In the genomic region with DNA sequence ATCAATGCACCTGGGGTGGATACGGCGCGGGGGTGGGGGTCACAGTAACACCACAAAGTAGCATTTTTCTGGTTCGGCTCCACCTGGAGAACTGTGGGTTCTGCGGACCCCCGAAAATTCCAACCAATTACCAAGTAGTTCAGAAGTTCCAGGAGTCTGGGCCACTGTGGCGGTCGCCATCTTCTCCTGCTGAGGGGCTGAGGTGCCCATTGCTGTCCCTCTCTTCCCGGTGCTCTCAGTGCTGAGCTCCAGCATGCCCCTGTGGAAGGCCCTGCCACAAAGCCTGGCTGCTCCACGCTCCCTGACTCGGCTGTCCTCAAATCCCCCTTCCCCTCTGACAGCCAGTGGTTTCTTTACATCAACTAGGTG, we compare ENCODE assay signal across 8 cellular contexts.
DNase-seq lines count a peak whose midpoint lies in the region; ATAC-seq and TF ChIP-seq lines count a peak whose summit lies in the region.

No MANE protein-coding gene starts in this region.

- ATAC-seq in psoas muscle (no peak), foreskin keratinocyte (no peak)

- TF ChIP-seq CTCF in Calu3 (IDR thresholded peaks at IDR 0.05; ENCODE audit: unreplicated experiment): no peak
- no peak for TF ChIP-seq CTCF in OCI-LY1 (IDR thresholded peaks at IDR 0.05; ENCODE audit: low read length)
- TF ChIP-seq CTCF in endothelial cell (IDR thresholded peaks at IDR 0.05; ENCODE audit: unreplicated experiment): no peak
- TF ChIP-seq CTCF in psoas muscle (IDR thresholded peaks at IDR 0.05): no peak
- TF ChIP-seq CTCF in foreskin fibroblast (IDR thresholded peaks at IDR 0.05; ENCODE audit: low read depth, low read length): no peak
- no peak for TF ChIP-seq CTCF in foreskin keratinocyte (conservative IDR thresholded peaks at IDR 0.05)

- H3K9ac ChIP-seq in OCI-LY1 (ENCODE audit: low read length): no peak overlapping the region

- H3K9me3 ChIP-seq in OCI-LY1 (ENCODE audit: low read length) (no peaks in the 10 kb centered on the region), psoas muscle (peaks cover 3% of the 10 kb centered on the region)

- H3K27me3 ChIP-seq in OCI-LY1 (ENCODE audit: insufficient read depth, low read length): no peaks in the 10 kb centered on the region
- peaks cover 0 to 37% (median 4%) of the 10 kb centered on the region in 3 donors for H3K27me3 ChIP-seq in psoas muscle (ENCODE audit: insufficient read depth in 3 of 3, low read length in 2 of 3)
- H3K27me3 ChIP-seq in foreskin keratinocyte: peaks cover 12% of the 10 kb centered on the region

- H3K4me3 ChIP-seq in OCI-LY1 (ENCODE audit: low read depth, low read length, poor library complexity, severe bottlenecking) (peak overlapping the region; percentile 63), psoas muscle (peak overlapping the region; percentile 67), foreskin fibroblast (ENCODE audit: low read depth in 1 of 2, low read length in 2 of 2) (no peak overlapping the region)

- no peak for DNase-seq in Calu3
- no peak for DNase-seq in endothelial cell (ENCODE audit: low spot score)
- no peak for DNase-seq in psoas muscle
- DNase-seq in NCI-H1417 treated with DMSO at 0.1 percent for 48 hours (lab: John Stamatoyannopoulos, UW): no peak
- DNase-seq in foreskin fibroblast: no peak
- no peak for DNase-seq in ACHN
- DNase-seq in foreskin keratinocyte: no peak

- no peaks in the 10 kb centered on the region for H3F3A ChIP-seq in OCI-LY1 (ENCODE audit: insufficient read depth, low read length)

- H3K27me3 Mint-ChIP-seq in Calu3 (ENCODE audit: unreplicated experiment) (peaks cover 45% of the 10 kb centered on the region), endothelial cell (ENCODE audit: unreplicated experiment) (peaks cover 10% of the 10 kb centered on the region)

- H3K4me2 ChIP-seq in OCI-LY1 (ENCODE audit: low read length): peak overlapping the region; percentile 90; the same call in 1 of the 2 replicates

- intact Hi-C loops in Calu3 (cut with micrococcal nuclease; ENCODE audit: unreplicated experiment) (loop anchor here (1.0 kb wide), 2 partner anchors 281 to 364 kb away; no protein-coding TSS in a partner anchor), psoas muscle (cut with DNase I) (loop anchor here (1.0 to 10.0 kb wide), 5 partner anchors 281 to 373 kb away; partner anchors contain the start of gene ANTXR1 (in 2 of the 2))

- H3K79me2 ChIP-seq in OCI-LY1 (ENCODE audit: insufficient read depth, low read length): no peaks in the 10 kb centered on the region

- 46 to 56% (median 46%) methylated on average over 11 of the region's 11 CpGs for WGBS in psoas muscle, 3 donors

- H3K36me3 ChIP-seq in OCI-LY1 (ENCODE audit: insufficient read depth, low read length): no peaks in the 10 kb centered on the region
- H3K36me3 ChIP-seq in psoas muscle (ENCODE audit: insufficient read depth in 1 of 2, low read depth in 1 of 2): no peaks in the 10 kb centered on the region

- H3K4me1 ChIP-seq in OCI-LY1 (ENCODE audit: insufficient read depth, low read length, severe bottlenecking): peaks cover 10% of the 10 kb centered on the region
- H3K4me1 ChIP-seq in psoas muscle: peaks cover 20% of the 10 kb centered on the region
- H3K4me1 ChIP-seq in foreskin keratinocyte: no peaks in the 10 kb centered on the region

- H2AFZ ChIP-seq in OCI-LY1 (ENCODE audit: low read length): no peak overlapping the region

- H3K9me3 Mint-ChIP-seq in Calu3 (ENCODE audit: low read depth, unreplicated experiment) (no peaks in the 10 kb centered on the region), endothelial cell (ENCODE audit: unreplicated experiment) (no peaks in the 10 kb centered on the region)

- CTCF ChIA-PET in Calu3 (lab: Charles Lee): interaction anchor here (2.6 kb wide), 1 partner anchor 364 kb away, joined by 6 read pairs; no protein-coding TSS in a partner anchor

- H3K27ac Mint-ChIP-seq in Calu3 (ENCODE audit: unreplicated experiment) (peak overlapping the region; percentile 15), endothelial cell (ENCODE audit: unreplicated experiment) (peak overlapping the region; percentile 75)

- in situ Hi-C loops in ACHN (cut with HindIII; ENCODE audit: low pct_ligation_motif_present, low pct_unique_long_range_greater_than_20kb, low sequenced_read_pairs): no loop called here

- no peak overlapping the region for H3K27ac ChIP-seq in OCI-LY1 (ENCODE audit: low read depth, low read length, poor library complexity, severe bottlenecking)
- H3K27ac ChIP-seq in psoas muscle: no peak overlapping the region
- H3K27ac ChIP-seq in foreskin keratinocyte: no peak overlapping the region

- peaks cover 20% of the 10 kb centered on the region for H3K4me1 Mint-ChIP-seq in Calu3 (ENCODE audit: low read depth, unreplicated experiment)
- H3K4me1 Mint-ChIP-seq in endothelial cell (ENCODE audit: unreplicated experiment): peaks cover 4% of the 10 kb centered on the region

- no peaks in the 10 kb centered on the region for H3K9me2 ChIP-seq in OCI-LY1 (ENCODE audit: low read depth, low read length)

- no TSS peak for BruUV-seq in Calu3 (replicated peaks; lab: Mats Ljungman, UMichigan)

- H3K36me3 Mint-ChIP-seq in Calu3 (ENCODE audit: insufficient read depth, unreplicated experiment) (peaks cover 62% of the 10 kb centered on the region), endothelial cell (ENCODE audit: low read depth, unreplicated experiment) (no peaks in the 10 kb centered on the region)

- H3K4me3 Mint-ChIP-seq in Calu3 (ENCODE audit: low read depth, unreplicated experiment): peak overlapping the region; percentile 68
- H3K4me3 Mint-ChIP-seq in endothelial cell (ENCODE audit: unreplicated experiment): peak overlapping the region; percentile 87

- H4K20me1 ChIP-seq in OCI-LY1 (ENCODE audit: insufficient read depth, low read length): no peaks in the 10 kb centered on the region

Comparison
In these comparisons a context has a peak if more than half of its experiments do, and no peak if none do; other contexts are left out.
1. H3K4me3 ChIP-seq: peak in OCI-LY1 (single experiment) and psoas muscle (single experiment); none in foreskin fibroblast (0 of 2).